8 cellular contexts compared by ENCODE assay signal in genomic region chr11:576791-577610, GRCh38. TPM values are rescaled to one million over a fixed set of nuclear protein-coding genes. Genes with fewer than 3 reads are reported as not detected.
DNase-seq lines count a peak whose midpoint lies in the region; ATAC-seq lines count a peak whose summit lies in the region.

No MANE protein-coding gene starts in this region.

- H3K4me3 Mint-ChIP-seq in T-helper 1 cell treated with Interleukin-12 subunit alpha and Interleukin-12 subunit beta and Interleukin-4 antibody, amounts not matched to agents 30 μg/mL and 1 μg/mL, for 36 hours, result peak overlapping the region; percentile 91
- peak overlapping the region; percentile 93 for H3K4me3 Mint-ChIP-seq in activated naive CD8-positive, alpha-beta T cell
- peak overlapping the region; percentile 83 to 87 (median 86) for H3K4me3 Mint-ChIP-seq in immature natural killer cell

- H3K27ac ChIP-seq in stomach smooth muscle (ENCODE audit: low read length), result peak overlapping the region; percentile 49

- peaks cover 14% of the 10 kb centered on the region for H3K36me3 Mint-ChIP-seq in T-helper 1 cell treated with Interleukin-12 subunit alpha and Interleukin-12 subunit beta and Interleukin-4 antibody, amounts not matched to agents 30 μg/mL and 1 μg/mL, for 36 hours (ENCODE audit: low read depth)
- no peaks in the 10 kb centered on the region for H3K36me3 Mint-ChIP-seq in activated naive CD8-positive, alpha-beta T cell
- peaks cover 0 to 5% (median 0%) of the 10 kb centered on the region in 3 donors for H3K36me3 Mint-ChIP-seq in immature natural killer cell

- H3K27me3 ChIP-seq in stomach smooth muscle (ENCODE audit: control insufficient read depth in 1 of 2, insufficient read depth in 2 of 2, low read length in 2 of 2), result peaks cover 0 to 2% of the 10 kb centered on the region in 2 donors

- peak overlapping the region; percentile 95 to 96 for H3K4me3 ChIP-seq in stomach smooth muscle (ENCODE audit: low read length in 2 of 2)

- no peak for ATAC-seq in HG03045 (IDR thresholded peaks at IDR 0.05; ENCODE audit: unreplicated experiment)
- ATAC-seq in GM18867 (IDR thresholded peaks at IDR 0.05; ENCODE audit: unreplicated experiment), result no peak

- peaks cover 51% of the 10 kb centered on the region for H3K4me1 ChIP-seq in stomach smooth muscle (ENCODE audit: control insufficient read depth, insufficient read depth, low read length)

- DNase-seq in T-helper 1 cell (no peak), immature natural killer cell (peak in 1 of 3 donors; percentile 36), GOT3 (lab: John Stamatoyannopoulos, UW) (no peak)

- H3K9me3 Mint-ChIP-seq in T-helper 1 cell treated with Interleukin-12 subunit alpha and Interleukin-12 subunit beta and Interleukin-4 antibody, amounts not matched to agents 30 μg/mL and 1 μg/mL, for 36 hours, result no peaks in the 10 kb centered on the region
- no peaks in the 10 kb centered on the region for H3K9me3 Mint-ChIP-seq in activated naive CD8-positive, alpha-beta T cell (ENCODE audit: low read depth)
- no peaks in the 10 kb centered on the region for H3K9me3 Mint-ChIP-seq in immature natural killer cell

- H3K27ac Mint-ChIP-seq in T-helper 1 cell treated with Interleukin-12 subunit alpha and Interleukin-12 subunit beta and Interleukin-4 antibody, amounts not matched to agents 30 μg/mL and 1 μg/mL, for 36 hours, result peak overlapping the region; percentile 80
- H3K27ac Mint-ChIP-seq in activated naive CD8-positive, alpha-beta T cell, result peak overlapping the region; percentile 81
- peak overlapping the region; percentile 76 to 86 (median 79) for H3K27ac Mint-ChIP-seq in immature natural killer cell

- H3K27me3 Mint-ChIP-seq in T-helper 1 cell treated with Interleukin-12 subunit alpha and Interleukin-12 subunit beta and Interleukin-4 antibody, amounts not matched to agents 30 μg/mL and 1 μg/mL, for 36 hours (ENCODE audit: low read depth), result peaks cover 12% of the 10 kb centered on the region
- H3K27me3 Mint-ChIP-seq in activated naive CD8-positive, alpha-beta T cell, result no peaks in the 10 kb centered on the region
- peaks cover 11 to 29% (median 11%) of the 10 kb centered on the region in 3 donors for H3K27me3 Mint-ChIP-seq in immature natural killer cell (ENCODE audit: low read depth in 3 of 3)

- peak overlapping the region; percentile 89 to 94 for H3K9ac ChIP-seq in stomach smooth muscle (ENCODE audit: low read length in 2 of 2)

- H3K36me3 ChIP-seq in stomach smooth muscle (ENCODE audit: control insufficient read depth in 2 of 2, insufficient read depth in 2 of 2, low read length in 2 of 2), result peaks cover 4% of the 10 kb centered on the region in 2 donors

- H3K4me1 Mint-ChIP-seq in T-helper 1 cell treated with Interleukin-12 subunit alpha and Interleukin-12 subunit beta and Interleukin-4 antibody, amounts not matched to agents 30 μg/mL and 1 μg/mL, for 36 hours (ENCODE audit: low read depth), result peaks cover 33% of the 10 kb centered on the region
- H3K4me1 Mint-ChIP-seq in activated naive CD8-positive, alpha-beta T cell (ENCODE audit: low read depth), result peaks cover 50% of the 10 kb centered on the region
- H3K4me1 Mint-ChIP-seq in immature natural killer cell, result peaks cover 50 to 51% of the 10 kb centered on the region in 2 donors

- H3K9me3 ChIP-seq in stomach smooth muscle (ENCODE audit: control insufficient read depth in 2 of 2, low read length in 2 of 2), result no peaks in the 10 kb centered on the region

RNA-seq across cellular contexts. Expression of gene PHRF1, which starts 0.7 kb away (rescaled TPM):
- 10 to 100 TPM in 1 of 3 donors, 1 to 10 TPM in 2; 4.0 to 17.5 (median 5.4) TPM for polyA plus RNA-seq in immature natural killer cell

RNA-seq across cellular contexts. Expression of gene RASSF7, which starts 16.2 kb away (rescaled TPM):
- 10 to 100 TPM; 20.3 to 31.9 (median 31.5) TPM for polyA plus RNA-seq in immature natural killer cell

RNA-seq across cellular contexts. Expression of gene LMNTD2, which starts 16.5 kb away (rescaled TPM):
- under 1 TPM; 0.54 to 0.95 (median 0.66) TPM for polyA plus RNA-seq in immature natural killer cell

RNA-seq across cellular contexts. Expression of gene IRF7, which starts 38.7 kb away (rescaled TPM):
- polyA plus RNA-seq in immature natural killer cell, result 10 to 100 TPM; 36.4 to 62.4 (median 53.9) TPM

RNA-seq across cellular contexts. Expression of gene LRRC56, which starts 39.7 kb away (rescaled TPM):
- under 1 TPM in 2 of 3 donors, not detected in 1; 0.27 to 0.89 TPM for polyA plus RNA-seq in immature natural killer cell
